11 cellular contexts compared by ENCODE assay signal in the genomic region with DNA sequence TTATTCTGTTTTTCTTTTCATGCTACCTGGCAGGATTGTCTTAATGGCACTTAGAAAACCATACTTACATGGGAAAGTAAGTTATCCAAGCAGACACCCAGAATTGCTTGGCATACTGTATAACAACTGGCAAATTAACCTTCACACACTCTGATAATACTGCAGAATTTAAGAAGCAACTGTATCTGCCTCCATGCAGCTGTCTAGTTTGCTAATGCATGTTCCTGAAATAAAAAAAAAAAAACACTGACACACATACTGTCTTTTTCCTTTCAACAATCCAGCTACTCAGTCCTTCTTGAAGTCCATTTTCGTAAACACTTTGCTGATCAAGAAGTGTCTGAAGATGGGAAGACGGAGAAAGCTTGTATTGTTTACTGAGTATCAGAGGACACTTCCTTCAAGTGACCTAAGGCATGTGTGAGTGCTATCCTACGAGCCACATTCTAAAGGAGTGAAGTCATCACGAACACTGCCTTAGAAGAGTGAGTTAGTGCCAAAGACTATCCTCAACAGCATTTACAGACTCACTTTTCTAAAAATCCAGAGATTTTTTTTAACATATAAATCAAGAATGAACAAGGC.
A peak's percentile ranks its signal among the peaks of the same experiment; 100 is the strongest.
DNase-seq lines count a peak whose midpoint lies in the region; ATAC-seq and TF ChIP-seq lines count a peak whose summit lies in the region.
"Had no signal": no experiment of that assay in that cellular context is flagged by ENCODE, and none has a peak within 500 bp of the region (broad histone marks: within the 10 kb centered on the region; RNA-seq: fewer than 3 reads in every experiment).

No MANE protein-coding gene starts in this region.

- peak; percentile 29 for DNase-seq in HS-5 (ENCODE audit: low read depth)
- DNase-seq in adipocyte (ENCODE audit: low read depth), result peak; percentile 66
- no peak for DNase-seq in right cardiac atrium
- no peak for DNase-seq in smooth muscle cell (lab: John Stamatoyannopoulos, UW; ENCODE audit: unreplicated experiment)
- DNase-seq in NCI-H2081 treated with DMSO at 0.1 percent for 48 hours (lab: John Stamatoyannopoulos, UW), result no peak
- no peak for DNase-seq in AML-193 (lab: John Stamatoyannopoulos, UW)
- DNase-seq: adrenal gland, NCI-H1694, WERI-Rb-1 had no signal

- H3K36me3 ChIP-seq in adipocyte (ENCODE audit: control insufficient read depth, insufficient read depth, low read length, severe bottlenecking), result no peaks in the 10 kb centered on the region
- no peaks in the 10 kb centered on the region for H3K36me3 ChIP-seq in smooth muscle cell (ENCODE audit: low read depth)
- H3K36me3 ChIP-seq: adrenal gland, WERI-Rb-1 had no signal

- H3K79me2 ChIP-seq in smooth muscle cell (ENCODE audit: low read depth), result no peaks in the 10 kb centered on the region

- no peak overlapping the region for H3K4me3 ChIP-seq in adipocyte (ENCODE audit: low read length)
- no peak overlapping the region for H3K4me3 ChIP-seq in right cardiac atrium (ENCODE audit: low read length)
- H3K4me3 ChIP-seq in smooth muscle cell, result no peak overlapping the region
- H3K4me3 ChIP-seq: adrenal gland had no signal

- WGBS in right cardiac atrium, result 24% methylated on average over 4 of the region's 4 CpGs
- WGBS in smooth muscle cell (ENCODE audit: low lambda C conversion rate), result 2% methylated on average over 4 of the region's 4 CpGs

- H2AFZ ChIP-seq in smooth muscle cell (ENCODE audit: low read depth), result peak overlapping the region; percentile 41

- H4K20me1 ChIP-seq in smooth muscle cell (ENCODE audit: low read depth), result no peaks in the 10 kb centered on the region

- intact Hi-C loops in right cardiac atrium (cut with DNase I), result no loop called here

- TF ChIP-seq CTCF in smooth muscle cell (IDR thresholded peaks at IDR 0.05; ENCODE audit: borderline replicate concordance, insufficient read depth, poor library complexity, severe bottlenecking), result no peak

- peak overlapping the region; percentile 62 for H3K4me2 ChIP-seq in smooth muscle cell

- peaks cover 19% of the 10 kb centered on the region for H3F3A ChIP-seq in smooth muscle cell (ENCODE audit: low read depth)

- H3K27ac ChIP-seq in right cardiac atrium (ENCODE audit: low read length) (no peak overlapping the region), smooth muscle cell (ENCODE audit: low read depth) (peak overlapping the region; percentile 86)
- H3K27ac ChIP-seq: adrenal gland, WERI-Rb-1 had no signal

- H3K27me3 ChIP-seq in adipocyte (replicated peaks; ENCODE audit: control insufficient read depth, insufficient read depth, low read length) (peaks cover 18% of the 10 kb centered on the region), right cardiac atrium (ENCODE audit: control insufficient read depth, insufficient read depth) (no peaks in the 10 kb centered on the region), smooth muscle cell (ENCODE audit: low read depth) (no peaks in the 10 kb centered on the region)

- H3K4me1 ChIP-seq in adipocyte (ENCODE audit: control insufficient read depth, insufficient read depth, low read length), result peaks cover 3% of the 10 kb centered on the region
- H3K4me1 ChIP-seq in right cardiac atrium (ENCODE audit: control insufficient read depth, insufficient read depth, low read length), result no peaks in the 10 kb centered on the region
- peaks cover 39% of the 10 kb centered on the region for H3K4me1 ChIP-seq in smooth muscle cell (ENCODE audit: low read depth)

- H3K9me3 ChIP-seq in adipocyte (ENCODE audit: control insufficient read depth, low read length), result peaks cover 16% of the 10 kb centered on the region
- H3K9me3 ChIP-seq in right cardiac atrium (ENCODE audit: control insufficient read depth, low read length), result no peaks in the 10 kb centered on the region
- no peaks in the 10 kb centered on the region for H3K9me3 ChIP-seq in smooth muscle cell (replicated peaks; ENCODE audit: low read depth)
- H3K9me3 ChIP-seq: adrenal gland had no signal

- ATAC-seq in right cardiac atrium (peak; percentile 64 to 66), HG03097 (IDR thresholded peaks at IDR 0.05; ENCODE audit: low FRiP score, unreplicated experiment) (no peak), GM19452 (IDR thresholded peaks at IDR 0.05; ENCODE audit: unreplicated experiment) (no peak)

- H3K9ac ChIP-seq in adipocyte (ENCODE audit: low read length) (no peak overlapping the region), smooth muscle cell (ENCODE audit: low read depth) (peak overlapping the region; percentile 42)

Comparison
In these comparisons a context has a peak if more than half of its experiments do, and no peak if none do; other contexts are left out.
1. DNase-seq: peak in HS-5 (single experiment) and adipocyte (single experiment); none in right cardiac atrium (0 of 3), smooth muscle cell (single experiment), NCI-H2081 treated with DMSO at 0.1 percent for 48 hours (single experiment) and AML-193 (0 of 2).
2. ATAC-seq: peak in right cardiac atrium (2 of 2); none in HG03097 (single experiment) and GM19452 (single experiment).